In the genomic region with DNA sequence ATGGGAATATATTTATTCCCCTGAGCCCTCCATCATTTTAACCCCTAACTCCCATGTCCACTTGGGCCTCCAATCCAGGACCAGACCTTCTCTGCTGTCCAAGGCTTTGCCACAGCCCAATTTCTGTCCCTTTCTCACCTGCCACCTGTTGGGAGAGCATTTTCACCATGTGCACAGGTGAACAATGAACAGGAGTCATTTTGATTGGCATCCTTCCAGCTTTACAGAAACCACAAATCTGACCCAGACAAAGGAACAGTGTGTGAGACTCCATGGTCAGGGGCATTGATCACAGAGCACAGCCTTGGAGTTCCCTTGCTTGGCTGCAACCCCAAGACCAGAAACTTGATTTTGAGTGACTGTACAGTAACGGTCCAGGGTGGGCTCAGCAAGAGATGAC, we compare ENCODE assay signal across 20 cellular contexts.
A peak's percentile ranks its signal among the peaks of the same experiment; 100 is the strongest.
DNase-seq lines count a peak whose midpoint lies in the region; ATAC-seq, FAIRE-seq and TF ChIP-seq lines count a peak whose summit lies in the region.
"Had no signal": no experiment of that assay in that cellular context is flagged by ENCODE, and none has a peak within 500 bp of the region (broad histone marks: within the 10 kb centered on the region; RNA-seq: fewer than 3 reads in every experiment).

No MANE protein-coding gene starts in this region.

- intact Hi-C loops in lower lobe of right lung (cut with DNase I): no loop called here

- H3K27ac ChIP-seq in RWPE2 (ENCODE audit: poor library complexity, severe bottlenecking): no peak overlapping the region
- H3K27ac ChIP-seq in small intestine (ENCODE audit: low read depth in 1 of 2, low read length in 1 of 2): no peak overlapping the region
- no peak overlapping the region for H3K27ac ChIP-seq in lower lobe of right lung
- H3K27ac ChIP-seq: C4-2B, dorsolateral prefrontal cortex, stomach, uterus had no signal

- no peaks in the 10 kb centered on the region for H3K27me3 ChIP-seq in RWPE2 (ENCODE audit: insufficient read depth, poor library complexity, severe bottlenecking)
- H3K27me3 ChIP-seq in small intestine (ENCODE audit: control insufficient read depth in 2 of 2, insufficient read depth in 2 of 2, low read length in 2 of 2): no peaks in the 10 kb centered on the region
- no peaks in the 10 kb centered on the region for H3K27me3 ChIP-seq in lower lobe of right lung (ENCODE audit: low read depth)
- H3K27me3 ChIP-seq: dorsolateral prefrontal cortex, stomach, uterus had no signal

- DNase-seq in NCI-H2196 (lab: John Stamatoyannopoulos, UW; ENCODE audit: unreplicated experiment) (peak; percentile 54), NCI-H2196 treated with DMSO at 0.1 percent for 48 hours (lab: John Stamatoyannopoulos, UW; ENCODE audit: unreplicated experiment) (no peak), NCI-H2107 (lab: John Stamatoyannopoulos, UW) (peak; percentile 81), RWPE2 (ENCODE audit: low spot score) (no peak), small intestine (peak; percentile 15), DMS 273 (lab: John Stamatoyannopoulos, UW; ENCODE audit: unreplicated experiment) (no peak), lower lobe of right lung (no peak), RKO (ENCODE audit: low spot score) (no peak)
- DNase-seq: activated CD4-positive, alpha-beta T cell treated with anti-CD3 and anti-CD28 coated beads, Interleukin-2, amount 10 ng/mL, durations not matched to agents 7 days and 5 days; activated T-cell treated with anti-CD3 and anti-CD28 coated beads, Interleukin-2, amount 50 U/mL, for 1 hour; dorsolateral prefrontal cortex; glutamatergic neuron; Karpas-422; naive thymus-derived CD8-positive, alpha-beta T cell; NCI-H226; SK-N-SH; stomach; uterus had no signal

- TF ChIP-seq CTCF in RWPE2 (IDR thresholded peaks at IDR 0.05; ENCODE audit: poor library complexity, severe bottlenecking) (no peak), lower lobe of right lung (IDR thresholded peaks at IDR 0.05) (no peak)

- H3K36me3 ChIP-seq in RWPE2 (ENCODE audit: low read depth): no peaks in the 10 kb centered on the region
- H3K36me3 ChIP-seq in small intestine (ENCODE audit: control insufficient read depth in 2 of 2, insufficient read depth in 2 of 2, low read length in 2 of 2): no peaks in the 10 kb centered on the region
- H3K36me3 ChIP-seq in lower lobe of right lung: peaks cover 7% of the 10 kb centered on the region
- H3K36me3 ChIP-seq: uterus had no signal

- H3K4me3 ChIP-seq in RWPE2 (ENCODE audit: severe bottlenecking) (no peak overlapping the region), small intestine (ENCODE audit: low read depth in 1 of 2, low read length in 2 of 2) (no peak overlapping the region), lower lobe of right lung (no peak overlapping the region)
- H3K4me3 ChIP-seq: dorsolateral prefrontal cortex, stomach, uterus had no signal

- H3K4me1 ChIP-seq in RWPE2 (ENCODE audit: insufficient read depth, poor library complexity, severe bottlenecking) (no peaks in the 10 kb centered on the region), small intestine (ENCODE audit: control insufficient read depth in 2 of 2, insufficient read depth in 1 of 2, low read depth in 1 of 2, low read length in 1 of 2) (no peaks in the 10 kb centered on the region), lower lobe of right lung (no peaks in the 10 kb centered on the region)
- H3K4me1 ChIP-seq: stomach, uterus had no signal

- WGBS in small intestine, 3 donors: 35 to 64% (median 35%) methylated on average over 1 of the region's 1 CpG

- H3K9me3 ChIP-seq in RWPE2 (ENCODE audit: severe bottlenecking) (no peaks in the 10 kb centered on the region), small intestine (ENCODE audit: control insufficient read depth, low read depth) (no peaks in the 10 kb centered on the region), lower lobe of right lung (no peaks in the 10 kb centered on the region)
- H3K9me3 ChIP-seq: SK-N-SH, stomach, uterus had no signal

- peak; percentile 68 for ATAC-seq in RWPE2 (ENCODE audit: low read depth)
- ATAC-seq in lower lobe of right lung: no peak
- ATAC-seq: esophagus mucosa; naive thymus-derived CD8-positive, alpha-beta T cell had no signal

- FAIRE-seq in small intestine (lab: Jason Lieb, UNC): no peak

Comparison
In these comparisons a context has a peak if more than half of its experiments do, and no peak if none do; other contexts are left out.
1. DNase-seq: peak in NCI-H2196 (single experiment), NCI-H2107 (single experiment) and small intestine (single experiment); none in NCI-H2196 treated with DMSO at 0.1 percent for 48 hours (single experiment), RWPE2 (single experiment), DMS 273 (single experiment), lower lobe of right lung (single experiment) and RKO (single experiment).